Comparison of ENCODE assay signal across 8 cellular contexts in the genomic region with DNA sequence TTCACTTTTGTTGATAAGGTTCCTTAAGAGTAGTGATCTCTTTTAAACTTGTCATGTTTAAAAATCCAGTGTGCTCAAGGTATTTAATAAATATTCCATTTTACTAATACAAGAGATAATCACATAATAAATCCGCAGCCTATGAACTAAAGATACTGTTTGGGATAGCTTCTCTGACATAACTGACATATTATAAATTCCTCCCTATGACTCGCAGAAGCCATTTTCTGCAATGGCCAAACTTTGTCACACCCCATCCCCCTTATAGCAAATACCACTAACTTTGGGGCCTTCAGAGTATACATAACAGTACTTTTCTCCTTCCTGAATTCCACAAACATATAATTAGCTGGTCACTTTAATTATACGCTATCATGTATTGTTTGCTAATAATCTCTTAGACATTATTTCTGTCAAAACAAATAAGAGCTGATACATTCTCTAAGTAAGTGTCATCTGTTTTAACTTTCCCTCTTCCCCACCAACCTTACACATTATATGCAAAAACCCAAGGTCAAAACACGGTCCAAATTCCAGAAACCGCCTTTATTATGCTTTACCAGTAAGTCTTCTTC.
DNase-seq lines count a peak whose midpoint lies in the region; ATAC-seq and TF ChIP-seq lines count a peak whose summit lies in the region.

No MANE protein-coding gene starts in this region.

- no peak overlapping the region for H3K27ac ChIP-seq in RWPE1

- H3K4me3 ChIP-seq in fibroblast of pulmonary artery (replicated peaks; ENCODE audit: low read depth, low read length) (peak overlapping the region; percentile 80), skeletal muscle cell (ENCODE audit: low read depth, low read length) (peak overlapping the region; percentile 95)

- DNase-seq in SIG-M5 treated with dmso at 0.1 percent for 504 hours (lab: John Stamatoyannopoulos, UW; ENCODE audit: unreplicated experiment) (peak; percentile 7), SIG-M5 (lab: John Stamatoyannopoulos, UW) (no peak), RWPE1 (ENCODE audit: low spot score) (peak; percentile 37), fibroblast of pulmonary artery (ENCODE audit: low read depth) (peak; percentile 26), skeletal muscle cell (ENCODE audit: low read depth) (no peak), hippocampal formation (lab: John Stamatoyannopoulos, UW) (no peak), COLO668 (lab: John Stamatoyannopoulos, UW; ENCODE audit: unreplicated experiment) (no peak)

- CTCF ChIA-PET in RWPE1 (lab: Yijun Ruan, JAX), result no interaction called here

- ATAC-seq in HG02642 (IDR thresholded peaks at IDR 0.05; ENCODE audit: poor library complexity, unreplicated experiment), result no peak

- TF ChIP-seq CTCF in RWPE1 (conservative IDR thresholded peaks at IDR 0.05; ENCODE audit: low read depth) (no peak), fibroblast of pulmonary artery (IDR thresholded peaks at IDR 0.05; ENCODE audit: low read length, missing control alignments) (no peak)

- POLR2A ChIA-PET in RWPE1 (lab: Yijun Ruan, JAX; ENCODE audit: low non-redundant PET), result no interaction called here

Comparison
In these comparisons a context has a peak if more than half of its experiments do, and no peak if none do; other contexts are left out.
1. DNase-seq: peak in SIG-M5 treated with dmso at 0.1 percent for 504 hours (single experiment), RWPE1 (single experiment) and fibroblast of pulmonary artery (single experiment); none in SIG-M5 (single experiment), skeletal muscle cell (single experiment), hippocampal formation (0 of 2) and COLO668 (single experiment).